9 cellular contexts compared by ENCODE assay signal in the genomic region with DNA sequence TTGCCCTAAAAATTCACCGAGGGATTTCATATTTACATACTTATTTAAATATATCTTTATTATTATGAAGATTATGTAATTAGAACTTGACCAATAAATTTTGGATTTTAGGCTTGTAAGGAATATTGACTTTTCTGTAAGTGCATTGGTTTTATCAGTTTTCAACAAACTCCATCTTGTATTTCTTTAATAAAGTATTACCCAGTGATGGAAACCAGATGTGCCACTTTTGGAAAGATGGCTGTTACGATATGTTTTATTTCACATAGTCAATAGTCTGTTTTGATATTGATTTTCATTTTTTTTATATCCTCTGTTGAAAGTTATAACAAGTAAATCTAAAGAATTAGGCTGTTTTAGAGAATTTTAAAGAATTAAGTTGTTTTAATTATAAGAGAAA. TPM values are rescaled to one million over a fixed set of nuclear protein-coding genes. Genes with fewer than 3 reads are reported as not detected.
DNase-seq lines count a peak whose midpoint lies in the region; ATAC-seq and TF ChIP-seq lines count a peak whose summit lies in the region.
"Had no signal": no experiment of that assay in that cellular context is flagged by ENCODE, and none has a peak within 500 bp of the region (broad histone marks: within the 10 kb centered on the region; RNA-seq: fewer than 3 reads in every experiment).

No MANE protein-coding gene starts in this region.

- peaks cover 5% of the 10 kb centered on the region for H3K9me3 Mint-ChIP-seq in activated naive CD4-positive, alpha-beta T cell treated with anti-CD3 and anti-CD28 coated beads, Interleukin-2, amount 10 ng/mL, durations not matched to agents 7 days and 5 days
- peaks cover 4% of the 10 kb centered on the region in 2 donors for H3K9me3 Mint-ChIP-seq in activated naive CD4-positive, alpha-beta T cell treated with anti-CD3 and anti-CD28 coated beads, Interleukin-2, amount 50 U/mL, for 72 hours

- no peak for TF ChIP-seq EP300 in suprapubic skin (IDR thresholded peaks at IDR 0.05)

- peaks cover 45% of the 10 kb centered on the region for H3K4me1 ChIP-seq in suprapubic skin

- intact Hi-C loops in sciatic nerve (cut with DNase I): no loop called here

- peak overlapping the region; percentile 99 for H3K4me3 ChIP-seq in fibroblast of the aortic adventitia (ENCODE audit: low read depth, low read length)
- peak overlapping the region; percentile 92 for H3K4me3 ChIP-seq in suprapubic skin

- 61% methylated on average over 2 of the region's 2 CpGs for WGBS in suprapubic skin

- CTCF ChIA-PET in activated naive CD4-positive, alpha-beta T cell treated with anti-CD3 and anti-CD28 coated beads, Interleukin-2, amount 10 ng/mL, durations not matched to agents 7 days and 5 days (lab: Charles Lee): interaction anchor here (1.1 kb wide), 1 partner anchor 61 kb away, joined by 4 read pairs; no protein-coding TSS in a partner anchor

- no peak for TF ChIP-seq POLR2A in suprapubic skin (IDR thresholded peaks at IDR 0.05)

- no peak for ATAC-seq in activated naive CD4-positive, alpha-beta T cell treated with anti-CD3 and anti-CD28 coated beads, Interleukin-2, amount 50 U/mL, for 72 hours
- ATAC-seq in T-helper 17 cell (no peak), sciatic nerve (no peak)

- H3K9me3 ChIP-seq in T-helper 17 cell (ENCODE audit: control insufficient read depth, low read length, poor library complexity, severe bottlenecking): no peaks in the 10 kb centered on the region
- no peaks in the 10 kb centered on the region for H3K9me3 ChIP-seq in suprapubic skin

- no peak for DNase-seq in activated naive CD4-positive, alpha-beta T cell treated with anti-CD3 and anti-CD28 coated beads, Interleukin-2, amount 10 ng/mL, durations not matched to agents 7 days and 5 days
- DNase-seq in activated naive CD4-positive, alpha-beta T cell treated with anti-CD3 and anti-CD28 coated beads, Interleukin-2, amount 50 U/mL, for 72 hours (ENCODE audit: low spot score in 2 of 2): no peak
- DNase-seq in T-helper 17 cell (no peak), fibroblast of the aortic adventitia (ENCODE audit: low read depth) (peak; percentile 18), suprapubic skin (ENCODE audit: low spot score in 2 of 2) (no peak), sciatic nerve (ENCODE audit: low spot score) (no peak), foreskin melanocyte (no peak), NCI-H2227 treated with DMSO at 0.1 percent for 48 hours (lab: John Stamatoyannopoulos, UW) (no peak)
- DNase-seq: COR-L47 had no signal

- no peak overlapping the region for H3K27ac ChIP-seq in suprapubic skin

- H3K36me3 ChIP-seq in suprapubic skin: peaks cover 8% of the 10 kb centered on the region

- peaks cover 24% of the 10 kb centered on the region for H3K4me1 Mint-ChIP-seq in activated naive CD4-positive, alpha-beta T cell treated with anti-CD3 and anti-CD28 coated beads, Interleukin-2, amount 10 ng/mL, durations not matched to agents 7 days and 5 days
- H3K4me1 Mint-ChIP-seq in T-helper 17 cell: peaks cover 19% of the 10 kb centered on the region

- no peak for TF ChIP-seq CTCF in fibroblast of the aortic adventitia (IDR thresholded peaks at IDR 0.05; ENCODE audit: insufficient read depth, low read length)
- TF ChIP-seq CTCF in suprapubic skin (IDR thresholded peaks at IDR 0.05): no peak

- H3K36me3 Mint-ChIP-seq in activated naive CD4-positive, alpha-beta T cell treated with anti-CD3 and anti-CD28 coated beads, Interleukin-2, amount 10 ng/mL, durations not matched to agents 7 days and 5 days: peaks cover 9% of the 10 kb centered on the region
- peaks cover 13 to 25% of the 10 kb centered on the region in 2 donors for H3K36me3 Mint-ChIP-seq in activated naive CD4-positive, alpha-beta T cell treated with anti-CD3 and anti-CD28 coated beads, Interleukin-2, amount 50 U/mL, for 72 hours
- no peaks in the 10 kb centered on the region for H3K36me3 Mint-ChIP-seq in T-helper 17 cell (ENCODE audit: low read depth)

- no peak overlapping the region for H3K27ac Mint-ChIP-seq in activated naive CD4-positive, alpha-beta T cell treated with anti-CD3 and anti-CD28 coated beads, Interleukin-2, amount 10 ng/mL, durations not matched to agents 7 days and 5 days
- no peak overlapping the region for H3K27ac Mint-ChIP-seq in activated naive CD4-positive, alpha-beta T cell treated with anti-CD3 and anti-CD28 coated beads, Interleukin-2, amount 50 U/mL, for 72 hours
- no peak overlapping the region for H3K27ac Mint-ChIP-seq in T-helper 17 cell

- H3K4me3 Mint-ChIP-seq in activated naive CD4-positive, alpha-beta T cell treated with anti-CD3 and anti-CD28 coated beads, Interleukin-2, amount 10 ng/mL, durations not matched to agents 7 days and 5 days: peak overlapping the region; percentile 82
- H3K4me3 Mint-ChIP-seq in T-helper 17 cell: peak overlapping the region; percentile 98

- H3K27me3 Mint-ChIP-seq in activated naive CD4-positive, alpha-beta T cell treated with anti-CD3 and anti-CD28 coated beads, Interleukin-2, amount 10 ng/mL, durations not matched to agents 7 days and 5 days: peaks cover 4% of the 10 kb centered on the region
- H3K27me3 Mint-ChIP-seq in T-helper 17 cell: no peaks in the 10 kb centered on the region

- no peaks in the 10 kb centered on the region for H3K27me3 ChIP-seq in suprapubic skin

RNA-seq across cellular contexts. Expression of gene MON2, which starts 1.8 kb away (rescaled TPM):
- 10 to 100 TPM; 39.7 to 40.3 TPM for total RNA-seq in activated naive CD4-positive, alpha-beta T cell treated with anti-CD3 and anti-CD28 coated beads, Interleukin-2, amount 50 U/mL, for 72 hours
- total RNA-seq in T-helper 17 cell: 10 to 100 TPM; 62.2 to 71.0 TPM
- total RNA-seq in fibroblast of the aortic adventitia (ENCODE audit: low replicate concordance): 66.1 and 69.1 TPM in 2 replicates
- 100 to 1,000 TPM in 1 of 4 donors, 10 to 100 TPM in 3; 54.3 to 212 (median 61.9) TPM for total RNA-seq in suprapubic skin
- 101 TPM for total RNA-seq in sciatic nerve
